ENCODE assay signal across 5 cellular contexts in the genomic region with DNA sequence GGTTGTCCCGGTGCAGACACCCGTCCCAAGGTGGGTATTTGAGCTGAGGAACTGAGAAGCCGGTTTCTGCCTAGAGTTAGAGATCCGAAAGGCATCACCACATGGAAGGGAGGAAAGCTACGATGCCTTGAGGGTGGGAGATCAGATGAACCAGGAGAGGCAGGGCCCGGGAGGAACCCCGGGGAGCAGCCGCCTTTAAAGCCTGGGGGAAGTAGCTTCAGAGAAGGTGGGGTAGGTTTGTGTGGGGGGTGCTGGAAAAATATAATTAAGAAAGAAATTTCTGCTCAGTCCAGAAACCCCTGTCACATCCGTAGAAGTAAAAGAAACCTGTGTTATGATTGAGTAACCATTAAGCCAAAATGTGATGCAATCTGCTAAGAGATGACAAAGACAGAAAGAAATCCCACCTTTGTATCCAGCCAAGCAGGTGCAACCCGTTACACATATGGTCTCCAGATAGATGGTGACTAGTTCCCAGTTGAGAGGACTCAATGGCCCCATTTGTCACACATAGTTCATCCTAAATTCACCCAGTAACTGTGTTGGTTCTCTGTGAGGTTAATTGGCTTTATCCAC. TPM values are rescaled to one million over a fixed set of nuclear protein-coding genes. Genes with fewer than 3 reads are reported as not detected.
"Had no signal": no experiment of that assay in that cellular context is flagged by ENCODE, and none has a peak within 500 bp of the region (broad histone marks: within the 10 kb centered on the region; RNA-seq: fewer than 3 reads in every experiment).

No MANE protein-coding gene starts in this region.

RNA-seq across cellular contexts. Expression of gene PSG11, which starts 34.2 kb away (rescaled TPM):
- total RNA-seq: GM23248, H4, H7, HT-29, K562 had no signal
- polyA plus RNA-seq: K562 had no signal

RNA-seq across cellular contexts. Expression of gene PSG7, which starts 55.1 kb away (rescaled TPM):
- total RNA-seq: GM23248, H7, HT-29, K562 had no signal
- polyA plus RNA-seq: K562 had no signal
